In genomic region chr3:50617911-50618481, GRCh38 we compare ENCODE assay signal across 8 cellular contexts. TPM values are rescaled to one million over a fixed set of nuclear protein-coding genes. Genes with fewer than 3 reads are reported as not detected.
A peak's percentile ranks its signal among the peaks of the same experiment; 100 is the strongest.
DNase-seq lines count a peak whose midpoint lies in the region; ATAC-seq and TF ChIP-seq lines count a peak whose summit lies in the region.

No MANE protein-coding gene starts in this region.

- peak overlapping the region; percentile 95 for H3K4me3 Mint-ChIP-seq in memory B cell

- H3K27ac Mint-ChIP-seq in memory B cell: no peak overlapping the region

- H3K9me3 ChIP-seq in uterus: no peaks in the 10 kb centered on the region

- H3K4me3 ChIP-seq in brain microvascular endothelial cell (ENCODE audit: low read depth, low read length) (peak overlapping the region; percentile 78), uterus (peak overlapping the region; percentile 62 to 83)

- in situ Hi-C loops in brain microvascular endothelial cell (cut with HindIII; ENCODE audit: low pct_ligation_motif_present, low sequenced_read_pairs): no loop called here

- H3K36me3 ChIP-seq in brain microvascular endothelial cell (replicated peaks) (no peaks in the 10 kb centered on the region), uterus (no peaks in the 10 kb centered on the region)

- no peaks in the 10 kb centered on the region for H3K9me3 Mint-ChIP-seq in memory B cell

- H3K27ac ChIP-seq in brain microvascular endothelial cell (no peak overlapping the region), uterus (peak overlapping the region; percentile 75 to 81)

- H3K27me3 Mint-ChIP-seq in memory B cell: no peaks in the 10 kb centered on the region

- intact Hi-C loops in Right ventricle myocardium superior (cut with DNase I): loop anchor here (2.0 to 5.0 kb wide), 3 partner anchors 35 to 769 kb away; partner anchors contain the start of gene MANF
- intact Hi-C loops in cardiac septum (cut with DNase I): loop anchor here (2.0 to 5.0 kb wide), 2 partner anchors 31 to 769 kb away; partner anchors contain the start of gene MANF
- intact Hi-C loops in uterus (cut with DNase I; ENCODE audit: low total_unique reads): no loop called here

- DNase-seq in Right ventricle myocardium superior: peak; percentile 82
- no peak for DNase-seq in cardiac septum (ENCODE audit: low spot score)
- DNase-seq in brain microvascular endothelial cell: no peak
- no peak for DNase-seq in memory B cell (ENCODE audit: low spot score in 2 of 2)
- DNase-seq in uterus: no peak
- no peak for DNase-seq in NCI-H446 treated with DMSO at 0.1 percent for 48 hours (lab: John Stamatoyannopoulos, UW)
- no peak for DNase-seq in DMS79 (lab: John Stamatoyannopoulos, UW)
- no peak for DNase-seq in NCI-H748 treated with DMSO at 0.1 percent for 48 hours (lab: John Stamatoyannopoulos, UW)

- peaks cover 0 to 10% of the 10 kb centered on the region in 2 donors for H3K4me1 ChIP-seq in uterus

- H3K27me3 ChIP-seq in brain microvascular endothelial cell (replicated peaks) (no peaks in the 10 kb centered on the region), uterus (no peaks in the 10 kb centered on the region)

- ATAC-seq in Right ventricle myocardium superior (ENCODE audit: poor library complexity) (peak; percentile 36), memory B cell (ENCODE audit: low read depth) (no peak)

- H3K36me3 Mint-ChIP-seq in memory B cell: no peaks in the 10 kb centered on the region

- TF ChIP-seq CTCF in brain microvascular endothelial cell (IDR thresholded peaks at IDR 0.05; ENCODE audit: low read depth, low read length, missing control alignments) (no peak), uterus (IDR thresholded peaks at IDR 0.05) (no peak)

- no peak for TF ChIP-seq POLR2A in uterus (IDR thresholded peaks at IDR 0.05)

- peaks cover 31% of the 10 kb centered on the region for H3K4me1 Mint-ChIP-seq in memory B cell

RNA-seq across cellular contexts. Expression of gene MAPKAPK3, which starts 1.0 kb away (rescaled TPM):
- total RNA-seq in Right ventricle myocardium superior: 430 TPM
- 266 TPM for total RNA-seq in cardiac septum
- total RNA-seq in uterus: 10 to 100 TPM; 22.0 to 39.1 (median 29.0) TPM

RNA-seq across cellular contexts. Expression of gene CISH, which starts 6.4 kb away (rescaled TPM):
- total RNA-seq in Right ventricle myocardium superior (8.0 TPM), cardiac septum (21.1 TPM), uterus (10 to 100 TPM in 1 of 4 donors, 1 to 10 TPM in 2, not detected in 1; 2.1 to 12.3 (median 5.6) TPM)

RNA-seq across cellular contexts. Expression of gene HEMK1, which starts 48.7 kb away (rescaled TPM):
- total RNA-seq in Right ventricle myocardium superior (19.5 TPM), cardiac septum (14.4 TPM), uterus (10 to 100 TPM in 2 of 4 donors, 1 to 10 TPM in 1, under 1 TPM in 1; 0.77 to 26.5 (median 11.4) TPM)

RNA-seq across cellular contexts. Expression of gene C3orf18, which starts 50.4 kb away (rescaled TPM):
- total RNA-seq in Right ventricle myocardium superior (53.1 TPM), cardiac septum (35.7 TPM), uterus (10 to 100 TPM in 3 of 4 donors, 1 to 10 TPM in 1; 7.1 to 21.0 (median 20.7) TPM)

RNA-seq across cellular contexts. Expression of gene DOCK3, which starts 56.7 kb away (rescaled TPM):
- total RNA-seq in Right ventricle myocardium superior: 3.6 TPM
- 6.1 TPM for total RNA-seq in cardiac septum
- total RNA-seq in uterus: 1 to 10 TPM in 1 of 4 donors, under 1 TPM in 3; under 0.01 to 1.6 (median 0.46) TPM
